Comparison of ENCODE assay signal across 4 cellular contexts in genomic region chr13:96444676-96445075, GRCh38.
"Had no signal": no experiment of that assay in that cellular context is flagged by ENCODE, and none has a peak within 500 bp of the region (broad histone marks: within the 10 kb centered on the region; RNA-seq: fewer than 3 reads in every experiment).

No MANE protein-coding gene starts in this region.

- DNase-seq: IMR-90 had no signal

- H3K4me3 ChIP-seq: K562 had no signal

- H3K27ac ChIP-seq: HL-60 had no signal

- ATAC-seq: HepG2, K562 had no signal
